In the genomic region with DNA sequence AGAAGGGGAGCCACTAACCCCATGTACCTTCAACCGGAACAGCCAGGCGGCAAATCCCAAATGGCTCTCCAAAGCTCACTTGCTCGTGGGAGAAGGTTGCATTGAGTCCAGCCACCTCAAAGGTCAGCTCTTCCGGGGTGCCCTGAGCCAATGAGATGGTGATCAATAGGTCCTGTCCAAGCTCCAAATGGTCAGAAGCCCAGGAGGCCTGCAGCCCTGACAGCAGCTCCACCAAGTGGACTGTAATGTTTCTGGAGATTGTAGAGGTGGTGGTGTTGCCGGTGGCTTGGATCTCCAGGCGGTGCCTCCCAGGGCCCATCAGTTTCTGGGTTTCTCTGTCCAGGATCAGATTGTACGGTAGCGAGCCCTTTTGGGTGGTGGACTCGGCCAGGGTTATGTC, we compare ENCODE assay signal across 16 cellular contexts. TPM values are rescaled to one million over a fixed set of nuclear protein-coding genes. Genes with fewer than 3 reads are reported as not detected.
DNase-seq lines count a peak whose midpoint lies in the region; ATAC-seq and TF ChIP-seq lines count a peak whose summit lies in the region.
"Had no signal": no experiment of that assay in that cellular context is flagged by ENCODE, and none has a peak within 500 bp of the region (broad histone marks: within the 10 kb centered on the region; RNA-seq: fewer than 3 reads in every experiment).

No MANE protein-coding gene starts in this region.

- POLR2A ChIA-PET in WTC11 (lab: Charles Lee) = no interaction called here

- no peaks in the 10 kb centered on the region for H3K4me1 ChIP-seq in heart right ventricle
- no peaks in the 10 kb centered on the region for H3K4me1 ChIP-seq in foreskin keratinocyte
- no peaks in the 10 kb centered on the region for H3K4me1 ChIP-seq in upper lobe of right lung
- H3K4me1 ChIP-seq in left lung = no peaks in the 10 kb centered on the region
- no peaks in the 10 kb centered on the region for H3K4me1 ChIP-seq in esophagus squamous epithelium

- H3K4me3 ChIP-seq in heart right ventricle (no peak overlapping the region), upper lobe of right lung (no peak overlapping the region), left lung (no peak overlapping the region), esophagus squamous epithelium (no peak overlapping the region)

- CTCF ChIA-PET in WTC11 (lab: Charles Lee) = interaction anchor here (0.8 to 1.3 kb wide), 8 partner anchors 11 to 162 kb away, joined by 3 to 5 read pairs (median 4); partner anchors contain the start of gene ATMIN

- no peak overlapping the region for H3K27ac ChIP-seq in heart right ventricle
- H3K27ac ChIP-seq in foreskin keratinocyte = no peak overlapping the region
- no peak overlapping the region for H3K27ac ChIP-seq in upper lobe of right lung
- H3K27ac ChIP-seq in left lung = no peak overlapping the region
- H3K27ac ChIP-seq in esophagus squamous epithelium = no peak overlapping the region
- H3K27ac ChIP-seq: HL-60 had no signal

- no peak overlapping the region for H3K27ac Mint-ChIP-seq in WTC11

- ATAC-seq in heart right ventricle (peak in 4 of 8 donors; percentile 26 to 56 (median 34)), left ventricle myocardium superior (no peak), WTC11 (no peak), foreskin keratinocyte (no peak), upper lobe of right lung (peak; percentile 10), left lung (no peak)

- 66 to 76% methylated on average over 9 of the region's 9 CpGs for WGBS in heart right ventricle, 2 donors
- 78 to 80% methylated on average over 6 to 8 of the region's 9 CpGs for WGBS in esophagus squamous epithelium, 2 donors

- DNase-seq in heart right ventricle = no peak
- DNase-seq in left ventricle myocardium superior = no peak
- DNase-seq in WTC11 (ENCODE audit: low spot score) = no peak
- DNase-seq in foreskin keratinocyte = no peak
- DNase-seq in upper lobe of right lung = no peak
- DNase-seq in NCI-H1417 treated with DMSO at 0.1 percent for 48 hours (lab: John Stamatoyannopoulos, UW) = no peak
- no peak for DNase-seq in left lung
- DNase-seq in esophagus squamous epithelium (lab: John Stamatoyannopoulos, UW) = no peak
- DNase-seq: activated CD4-positive, CD25-positive, alpha-beta regulatory T cell; AML-193; GF-D8; NCI-H510A treated with DMSO at 0.1 percent for 48 hours; Right ventricle myocardium superior had no signal

- no peaks in the 10 kb centered on the region for H3K9me3 ChIP-seq in heart right ventricle
- no peaks in the 10 kb centered on the region for H3K9me3 ChIP-seq in upper lobe of right lung
- no peaks in the 10 kb centered on the region for H3K9me3 ChIP-seq in left lung
- H3K9me3 ChIP-seq in esophagus squamous epithelium = no peaks in the 10 kb centered on the region

- H3K4me1 Mint-ChIP-seq in WTC11 = no peaks in the 10 kb centered on the region

- H3K27me3 Mint-ChIP-seq in WTC11 (ENCODE audit: low read depth) = no peaks in the 10 kb centered on the region

- no peaks in the 10 kb centered on the region for H3K9me3 Mint-ChIP-seq in WTC11

- no peak for TF ChIP-seq POLR2A in esophagus squamous epithelium (IDR thresholded peaks at IDR 0.05)

- no peak overlapping the region for H3K4me3 Mint-ChIP-seq in WTC11

- TF ChIP-seq CTCF in heart right ventricle (IDR thresholded peaks at IDR 0.05) (peak in 5 of 9 donors; percentile 7 to 31 (median 24)), WTC11 (IDR thresholded peaks at IDR 0.05) (no peak), foreskin keratinocyte (conservative IDR thresholded peaks at IDR 0.05) (peak; percentile 34), upper lobe of right lung (IDR thresholded peaks at IDR 0.05) (no peak), left lung (IDR thresholded peaks at IDR 0.05) (no peak), esophagus squamous epithelium (IDR thresholded peaks at IDR 0.05) (no peak)

- no peaks in the 10 kb centered on the region for H3K36me3 ChIP-seq in heart right ventricle
- no peaks in the 10 kb centered on the region for H3K36me3 ChIP-seq in upper lobe of right lung
- no peaks in the 10 kb centered on the region for H3K36me3 ChIP-seq in left lung
- no peaks in the 10 kb centered on the region for H3K36me3 ChIP-seq in esophagus squamous epithelium

- H3K27me3 ChIP-seq in heart right ventricle = peaks cover 0 to 13% (median 6%) of the 10 kb centered on the region in 7 donors
- peaks cover 18% of the 10 kb centered on the region for H3K27me3 ChIP-seq in foreskin keratinocyte
- no peaks in the 10 kb centered on the region for H3K27me3 ChIP-seq in upper lobe of right lung
- peaks cover 0 to 21% of the 10 kb centered on the region in 2 donors for H3K27me3 ChIP-seq in left lung
- H3K27me3 ChIP-seq in esophagus squamous epithelium = peaks cover 0 to 32% (median 0%) of the 10 kb centered on the region in 4 donors

- no peaks in the 10 kb centered on the region for H3K36me3 Mint-ChIP-seq in WTC11

- intact Hi-C loops in heart right ventricle (cut with DNase I) (no loop called here), left ventricle myocardium superior (cut with micrococcal nuclease) (no loop called here), upper lobe of right lung (cut with DNase I) (no loop called here), left lung (cut with DNase I) (no loop called here), esophagus squamous epithelium (cut with DNase I) (no loop called here)

TF ChIP-seq in WTC11, 78 proteins besides CTCF, POLR2A, EP300 and RAD21:
- TF ChIP-seq GABPB1 (CRISPR knock-in tag; IDR thresholded peaks at IDR 0.05) (0 out of 2 replicates have a peak, but pooled peaks have one; percentile 22), IRF2 (CRISPR knock-in tag; IDR thresholded peaks at IDR 0.05; ENCODE audit: borderline replicate concordance, low read depth) (no peak), OVOL2 (CRISPR knock-in tag; IDR thresholded peaks at IDR 0.05; ENCODE audit: borderline replicate concordance) (no peak)

RNA-seq across cellular contexts. Expression of gene BCO1, which starts 39.9 kb away (rescaled TPM):
- total RNA-seq in heart right ventricle (under 1 TPM in 2 of 10 donors, not detected in 8; 0.20 to 0.42 TPM), left ventricle myocardium superior (not detected), WTC11 (2021) (0.15 to 0.23 TPM (median 0.23 TPM) in 3 replicates), foreskin keratinocyte (not detected in 2 replicates), upper lobe of right lung (0.75 TPM), left lung (under 1 TPM in 1 of 2 donors, not detected in 1; 0.50 TPM), esophagus squamous epithelium (under 1 TPM in 3 of 4 donors, not detected in 1; 0.19 to 0.83 (median 0.59) TPM)
- polyA plus RNA-seq in heart right ventricle (not detected), foreskin keratinocyte (not detected in 2 replicates)
- total RNA-seq: astrocyte, myocyte, Right ventricle myocardium superior had no signal

Comparison
In these comparisons a context has a peak if more than half of its experiments do, and no peak if none do; other contexts are left out.
1. CTCF ChIP-seq: peak in heart right ventricle (5 of 9) and foreskin keratinocyte (single experiment); none in WTC11 (single experiment), upper lobe of right lung (single experiment), left lung (0 of 2) and esophagus squamous epithelium (0 of 6).